In genomic region chr22:44858819-44859218, GRCh38 we compare ENCODE assay signal across 7 cellular contexts.
DNase-seq lines count a peak whose midpoint lies in the region; ATAC-seq, FAIRE-seq and TF ChIP-seq lines count a peak whose summit lies in the region.
"Not testable (repeated sequence)": the region's sequence is repeated elsewhere in the genome, so short reads cannot be mapped to it uniquely, and the experiment has no call there.

No MANE protein-coding gene starts in this region.

- H3K27me3 ChIP-seq in adipocyte (replicated peaks; ENCODE audit: control insufficient read depth, insufficient read depth, low read length); breast epithelium: not testable (repeated sequence)

- peak; percentile 39 for ATAC-seq in esophagus mucosa

- intact Hi-C loops in breast epithelium (cut with DNase I; ENCODE audit: low total_unique reads); kidney (cut with DNase I); posterior vena cava (cut with DNase I): not testable (repeated sequence)

- FAIRE-seq in kidney (lab: Jason Lieb, UNC): not testable (repeated sequence)

- H3K36me3 ChIP-seq in adipocyte (ENCODE audit: control insufficient read depth, insufficient read depth, low read length, severe bottlenecking); breast epithelium; kidney (ENCODE audit: control insufficient read depth in 1 of 2, insufficient read depth in 2 of 2, low read length in 2 of 2): not testable (repeated sequence)

- H3K27ac ChIP-seq in 22Rv1: peak overlapping the region; percentile 84
- H3K27ac ChIP-seq in breast epithelium: peak overlapping the region; percentile 50 to 59
- H3K27ac ChIP-seq in kidney (ENCODE audit: low read depth in 2 of 2, low read length in 2 of 2): not testable (repeated sequence)

- not testable (repeated sequence) for H3K4me3 ChIP-seq in adipocyte (ENCODE audit: low read length); breast epithelium; kidney (ENCODE audit: low read length in 2 of 2)

- not testable (repeated sequence) for TF ChIP-seq POLR2A in breast epithelium (IDR thresholded peaks at IDR 0.05)

- TF ChIP-seq CTCF in 22Rv1 (IDR thresholded peaks at IDR 0.05); breast epithelium (IDR thresholded peaks at IDR 0.05); kidney (IDR thresholded peaks at IDR 0.05; ENCODE audit: borderline replicate concordance, extremely low read depth, insufficient read depth): not testable (repeated sequence)

- H3K4me1 ChIP-seq in adipocyte (ENCODE audit: control insufficient read depth, insufficient read depth, low read length): peaks cover 19% of the 10 kb centered on the region
- not testable (repeated sequence) for H3K4me1 ChIP-seq in breast epithelium; kidney (ENCODE audit: control insufficient read depth in 1 of 2, insufficient read depth in 1 of 2, low read depth in 1 of 2, low read length in 2 of 2)

- peak overlapping the region; percentile 64 for H3K9ac ChIP-seq in adipocyte (ENCODE audit: low read length)
- not testable (repeated sequence) for H3K9ac ChIP-seq in kidney (ENCODE audit: low read length in 2 of 2)

- DNase-seq in NCI-H69 (lab: John Stamatoyannopoulos, UW) (peak; percentile 27), adipocyte (ENCODE audit: low read depth) (peak; percentile 18), breast epithelium (ENCODE audit: low spot score in 2 of 2) (peak in 1 of 2 donors; percentile 59), kidney (peak; percentile 14), posterior vena cava (ENCODE audit: low spot score) (peak; percentile 12)

- H3K9me3 ChIP-seq in adipocyte (ENCODE audit: control insufficient read depth, low read length); breast epithelium; kidney (ENCODE audit: control insufficient read depth in 1 of 2, low read length in 2 of 2): not testable (repeated sequence)
